In genomic region chr20:1896859-1897258, GRCh38 we compare ENCODE assay signal across 11 cellular contexts. TPM values are rescaled to one million over a fixed set of nuclear protein-coding genes. Genes with fewer than 3 reads are reported as not detected.
DNase-seq lines count a peak whose midpoint lies in the region; ATAC-seq and TF ChIP-seq lines count a peak whose summit lies in the region.
"Had no signal": no experiment of that assay in that cellular context is flagged by ENCODE, and none has a peak within 500 bp of the region (broad histone marks: within the 10 kb centered on the region; RNA-seq: fewer than 3 reads in every experiment).

No MANE protein-coding gene starts in this region.

- no peak overlapping the region for H2BK15ac ChIP-seq in IMR-90 (ENCODE audit: low read depth, low read length)

- H3K9me3 Mint-ChIP-seq in brain, result no peaks in the 10 kb centered on the region
- H3K9me3 Mint-ChIP-seq: natural killer cell had no signal

- POLR2A ChIA-PET in IMR-90 (lab: Charles Lee; ENCODE audit: unreplicated experiment), result no interaction called here

- no peak overlapping the region; the same call in 1 of the 2 replicates for H2AK5ac ChIP-seq in IMR-90 (ENCODE audit: low read depth, low read length)

- peak overlapping the region; percentile 67 to 94 (median 72) for H3K4me3 Mint-ChIP-seq in brain

- no peak overlapping the region; the same call in 1 of the 2 replicates for H3K23ac ChIP-seq in IMR-90 (ENCODE audit: low read depth, low read length)

- H3K4me1 ChIP-seq in IMR-90 (ENCODE audit: control insufficient read depth, insufficient read depth, low read length) (peaks cover 22% of the 10 kb centered on the region), left lung (peaks cover 10 to 61% of the 10 kb centered on the region in 2 donors), suprapubic skin (peaks cover 76% of the 10 kb centered on the region)

- TF ChIP-seq POLR2A in IMR-90 (IDR thresholded peaks at IDR 0.05; ENCODE audit: low read depth, low read length) (no peak), suprapubic skin (IDR thresholded peaks at IDR 0.05) (no peak)

- no peaks in the 10 kb centered on the region for H3K27me3 ChIP-seq in IMR-90 (ENCODE audit: control insufficient read depth, insufficient read depth, low read length)
- peaks cover 9 to 86% of the 10 kb centered on the region in 2 donors for H3K27me3 ChIP-seq in left lung
- no peaks in the 10 kb centered on the region for H3K27me3 ChIP-seq in suprapubic skin

- H2BK5ac ChIP-seq in IMR-90 (ENCODE audit: low read depth, low read length, poor library complexity, severe bottlenecking), result no peak overlapping the region

- H4K8ac ChIP-seq in IMR-90 (ENCODE audit: low read depth in 2 of 2, low read length in 2 of 2), result no peak overlapping the region

- intact Hi-C loops in IMR-90 (cut with micrococcal nuclease), result loop anchor here (5.0 kb wide), 1 partner anchor 135 kb away; no protein-coding TSS in a partner anchor
- intact Hi-C loops in left lung (cut with DNase I), result no loop called here

- H3K36me3 Mint-ChIP-seq in brain, result no peaks in the 10 kb centered on the region
- H3K36me3 Mint-ChIP-seq: natural killer cell had no signal

- ATAC-seq in IMR-90 (ENCODE audit: low read depth) (no peak), left lung (no peak)
- ATAC-seq: natural killer cell had no signal

- no peak overlapping the region for H3K4me3 ChIP-seq in IMR-90 (ENCODE audit: insufficient read depth, low read depth, low read length)
- H3K4me3 ChIP-seq in left lung, result peak overlapping the region in 1 of 2 donors; percentile 62
- peak overlapping the region; percentile 82 for H3K4me3 ChIP-seq in suprapubic skin
- H3K4me3 ChIP-seq: PC-9 had no signal

- CTCF ChIA-PET in IMR-90 (lab: Yijun Ruan, JAX), result interaction anchor here (0.5 kb wide), 1 partner anchor 388 kb away, joined by 3 read pairs; no protein-coding TSS in a partner anchor

- H3K9me3 ChIP-seq in IMR-90 (ENCODE audit: control insufficient read depth, insufficient read depth, low read length) (no peaks in the 10 kb centered on the region), left lung (no peaks in the 10 kb centered on the region), suprapubic skin (no peaks in the 10 kb centered on the region)

- peak overlapping the region; percentile 33 for H2AK9ac ChIP-seq in IMR-90 (replicated peaks; ENCODE audit: low read depth, low read length, poor library complexity)

- no peak overlapping the region for H2BK20ac ChIP-seq in IMR-90 (ENCODE audit: low read depth, low read length)

- no TSS peak for BruUV-seq in IMR-90 (replicated peaks; lab: Mats Ljungman, UMichigan)

- peaks cover 71% of the 10 kb centered on the region for H3K4me1 Mint-ChIP-seq in brain
- H3K4me1 Mint-ChIP-seq: natural killer cell had no signal

- peak overlapping the region in 3 of 5 experiments; percentile 24 to 66 (median 49) for H3K27ac Mint-ChIP-seq in brain
- H3K27ac Mint-ChIP-seq: natural killer cell had no signal

- H3K18ac ChIP-seq in IMR-90 (ENCODE audit: low read depth, low read length), result no peak overlapping the region

- H2BK120ac ChIP-seq in IMR-90 (ENCODE audit: low read depth, low read length), result no peak overlapping the region

- no peak overlapping the region for H3K9ac ChIP-seq in IMR-90 (ENCODE audit: low read depth, low read length)

- WGBS in IMR-90 (ENCODE audit: extremely low coverage in 2 of 2, insufficient read length in 1 of 2), 2 experiments, result 57% methylated on average over 3 of the region's 8 CpGs; no CpG with 5 or more reads in 1 of the 2 experiments
- 48% methylated on average over 8 of the region's 8 CpGs for WGBS in suprapubic skin

- peaks cover 23% of the 10 kb centered on the region for H4K20me1 ChIP-seq in IMR-90 (ENCODE audit: insufficient read depth, low read length)

- no peak overlapping the region; the same call in 1 of the 2 replicates for H4K91ac ChIP-seq in IMR-90 (ENCODE audit: insufficient read depth, low read depth, low read length)

- peak overlapping the region; percentile 57; the same call in 1 of the 2 replicates for H3K4me2 ChIP-seq in IMR-90 (ENCODE audit: low read depth, low read length)

- TF ChIP-seq CTCF in IMR-90 (conservative IDR thresholded peaks at IDR 0.05; ENCODE audit: low read depth, low read length) (no peak), brain (conservative IDR thresholded peaks at IDR 0.05) (no peak), left lung (IDR thresholded peaks at IDR 0.05) (no peak), suprapubic skin (IDR thresholded peaks at IDR 0.05) (no peak)

- no peak overlapping the region for H2AFZ ChIP-seq in IMR-90 (replicated peaks; ENCODE audit: low read length, poor library complexity)
- H2AFZ ChIP-seq: PC-9 had no signal

- H3K27me3 Mint-ChIP-seq in brain, result no peaks in the 10 kb centered on the region

- no peak overlapping the region for H3K14ac ChIP-seq in IMR-90 (replicated peaks; ENCODE audit: low read depth, low read length)

- no peak overlapping the region for H3K27ac ChIP-seq in IMR-90 (ENCODE audit: insufficient read depth, low read length)
- H3K27ac ChIP-seq in left lung, result peak overlapping the region; percentile 84 to 98
- H3K27ac ChIP-seq in suprapubic skin, result peak overlapping the region; percentile 38
- H3K27ac ChIP-seq: PC-9 had no signal

- H4K5ac ChIP-seq in IMR-90 (ENCODE audit: low read depth, low read length), result no peak overlapping the region

- TF ChIP-seq EP300 in suprapubic skin (IDR thresholded peaks at IDR 0.05), result no peak

- no peak for TF ChIP-seq RAD21 in IMR-90 (IDR thresholded peaks at IDR 0.05; ENCODE audit: low read length)

- in situ Hi-C loops in IMR-90 (cut with MboI; ENCODE audit: low sequenced_read_pairs), result no loop called here

- DNase-seq in IMR-90 (no peak), left lung (no peak), suprapubic skin (ENCODE audit: low spot score in 2 of 2) (no peak), amniotic stem cell (lab: John Stamatoyannopoulos, UW) (no peak), NCI-H2081 (lab: John Stamatoyannopoulos, UW) (no peak), kidney tubule cell (ENCODE audit: low spot score) (no peak)
- DNase-seq in NK-92 treated with Interleukin-12 subunit alpha and Interleukin-12 subunit beta, amount 100 ng/mL, for 24 hours (lab: John Stamatoyannopoulos, UW), result no peak
- DNase-seq: natural killer cell, NCI-H187 treated with DMSO at 0.1 percent for 48 hours, PC-9 had no signal

- H3K4ac ChIP-seq in IMR-90 (ENCODE audit: low read depth, low read length), result peak overlapping the region; percentile 19; the same call in 1 of the 2 replicates

- H3K9me1 ChIP-seq in IMR-90 (ENCODE audit: insufficient read depth, low read length), result peaks cover 3% of the 10 kb centered on the region; the same call in 1 of the 2 replicates

- peaks cover 38 to 66% of the 10 kb centered on the region in 2 experiments for H3K79me1 ChIP-seq in IMR-90 (ENCODE audit: low read depth in 1 of 2, low read length in 2 of 2)

- H3K56ac ChIP-seq in IMR-90 (ENCODE audit: extremely low read depth, insufficient read depth, low read length), result no peak overlapping the region

- H3K36me3 ChIP-seq in IMR-90 (ENCODE audit: control insufficient read depth, insufficient read depth, low read length), result peaks cover 3% of the 10 kb centered on the region
- peaks cover 0 to 14% of the 10 kb centered on the region in 2 donors for H3K36me3 ChIP-seq in left lung
- no peaks in the 10 kb centered on the region for H3K36me3 ChIP-seq in suprapubic skin

- dilution Hi-C loops in IMR-90 (cut with HindIII; ENCODE audit: low sequenced_read_pairs, unreplicated experiment), result no loop called here

TF ChIP-seq in IMR-90, 13 proteins besides CTCF, POLR2A, EP300 and RAD21:
- TF ChIP-seq USF2 (IDR thresholded peaks at IDR 0.05; ENCODE audit: low read depth, low read length) (no peak), SMC3 (IDR thresholded peaks at IDR 0.05; ENCODE audit: low read depth, low read length) (no peak), BHLHE40 (IDR thresholded peaks at IDR 0.05; ENCODE audit: low read depth, low read length) (no peak), RFX5 (IDR thresholded peaks at IDR 0.05; ENCODE audit: low read depth, low read length) (no peak), MXI1 (IDR thresholded peaks at IDR 0.05; ENCODE audit: borderline replicate concordance, low read depth, low read length) (no peak), MAZ (IDR thresholded peaks at IDR 0.05; ENCODE audit: borderline replicate concordance, low read depth, low read length) (no peak), MAFK (IDR thresholded peaks at IDR 0.05; ENCODE audit: low read depth, low read length) (no peak), RCOR1 (IDR thresholded peaks at IDR 0.05; ENCODE audit: insufficient replicate concordance, low read length) (no peak), CHD1 (IDR thresholded peaks at IDR 0.05; ENCODE audit: low read depth, low read length) (no peak), CEBPB (IDR thresholded peaks at IDR 0.05; ENCODE audit: low read depth, low read length) (no peak), FOS (IDR thresholded peaks at IDR 0.05; ENCODE audit: low read depth, low read length) (no peak)
- TF ChIP-seq, protein P1, sequence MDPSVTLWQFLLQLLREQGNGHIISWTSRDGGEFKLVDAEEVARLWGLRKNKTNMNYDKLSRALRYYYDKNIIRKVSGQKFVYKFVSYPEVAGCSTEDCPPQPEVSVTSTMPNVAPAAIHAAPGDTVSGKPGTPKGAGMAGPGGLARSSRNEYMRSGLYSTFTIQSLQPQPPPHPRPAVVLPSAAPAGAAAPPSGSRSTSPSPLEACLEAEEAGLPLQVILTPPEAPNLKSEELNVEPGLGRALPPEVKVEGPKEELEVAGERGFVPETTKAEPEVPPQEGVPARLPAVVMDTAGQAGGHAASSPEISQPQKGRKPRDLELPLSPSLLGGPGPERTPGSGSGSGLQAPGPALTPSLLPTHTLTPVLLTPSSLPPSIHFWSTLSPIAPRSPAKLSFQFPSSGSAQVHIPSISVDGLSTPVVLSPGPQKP (IDR thresholded peaks at IDR 0.05; ENCODE audit: borderline replicate concordance, low read depth, low read length), result no peak

RNA-seq across cellular contexts. Expression of gene SIRPA, which starts 1.7 kb away (rescaled TPM):
- total RNA-seq in IMR-90 (2012; rRNA removed), result 9.7 and 9.9 TPM in 2 replicates
- polyA plus RNA-seq in IMR-90 (2012; rRNA removed), result 37.2 and 40.2 TPM in 2 replicates
- polyA plus RNA-seq in IMR-90 (2012; cell fraction: cytosol; rRNA removed), result 25.7 and 34.3 TPM in 2 replicates
- polyA plus RNA-seq in IMR-90 (2012; cell fraction: nucleus; rRNA removed; ENCODE audit: low replicate concordance), result 30.5 and 36.1 TPM in 2 replicates
- 71.6 TPM for polyA plus RNA-seq in brain (ENCODE audit: insufficient read depth, low read depth, low replicate concordance)
- 100 to 1,000 TPM in 1 of 2 donors, 10 to 100 TPM in 1; 43.9 to 102 TPM for total RNA-seq in left lung
- 10 to 100 TPM; 30.3 to 53.3 (median 47.3) TPM for total RNA-seq in suprapubic skin
